21 cellular contexts compared by ENCODE assay signal in genomic region chr2:59827677-59828076, GRCh38.
"Had no signal": no experiment of that assay in that cellular context is flagged by ENCODE, and none has a peak within 500 bp of the region (broad histone marks: within the 10 kb centered on the region; RNA-seq: fewer than 3 reads in every experiment).

No MANE protein-coding gene starts in this region.

- DNase-seq: dermis blood vessel endothelial cell; dorsolateral prefrontal cortex; effector CD4-positive, alpha-beta T cell; effector memory CD4-positive, alpha-beta T cell; foreskin keratinocyte; heart left ventricle; hypothalamus; immature natural killer cell; islet precursor cell; kidney; kidney glomerular epithelial cell; left lung; left ventricle myocardium superior; lower lobe of right lung; mesenchymal stem cell; naive thymus-derived CD4-positive, alpha-beta T cell; natural killer cell had no signal

- H3K27ac ChIP-seq: coronary artery, dorsolateral prefrontal cortex, esophagus muscularis mucosa, foreskin keratinocyte, gastroesophageal sphincter, heart left ventricle, hepatocyte, left lung, lower lobe of right lung had no signal

- ATAC-seq: foreskin keratinocyte; gastroesophageal sphincter; heart left ventricle; left lung; left ventricle myocardium superior; lower lobe of right lung; naive thymus-derived CD4-positive, alpha-beta T cell; natural killer cell had no signal

- H3K4me1 ChIP-seq: esophagus muscularis mucosa, foreskin keratinocyte, gastroesophageal sphincter, heart left ventricle, left lung, lower lobe of right lung had no signal

- H3K36me3 ChIP-seq: esophagus muscularis mucosa, gastroesophageal sphincter, heart left ventricle, left lung, lower lobe of right lung had no signal

- H3K4me3 ChIP-seq: coronary artery, dorsolateral prefrontal cortex, esophagus muscularis mucosa, gastroesophageal sphincter, heart left ventricle, hepatocyte, left lung, lower lobe of right lung had no signal

- H3K9me3 ChIP-seq: esophagus muscularis mucosa, gastroesophageal sphincter, heart left ventricle, left lung, lower lobe of right lung had no signal
